27 cellular contexts compared by ENCODE assay signal in the genomic region with DNA sequence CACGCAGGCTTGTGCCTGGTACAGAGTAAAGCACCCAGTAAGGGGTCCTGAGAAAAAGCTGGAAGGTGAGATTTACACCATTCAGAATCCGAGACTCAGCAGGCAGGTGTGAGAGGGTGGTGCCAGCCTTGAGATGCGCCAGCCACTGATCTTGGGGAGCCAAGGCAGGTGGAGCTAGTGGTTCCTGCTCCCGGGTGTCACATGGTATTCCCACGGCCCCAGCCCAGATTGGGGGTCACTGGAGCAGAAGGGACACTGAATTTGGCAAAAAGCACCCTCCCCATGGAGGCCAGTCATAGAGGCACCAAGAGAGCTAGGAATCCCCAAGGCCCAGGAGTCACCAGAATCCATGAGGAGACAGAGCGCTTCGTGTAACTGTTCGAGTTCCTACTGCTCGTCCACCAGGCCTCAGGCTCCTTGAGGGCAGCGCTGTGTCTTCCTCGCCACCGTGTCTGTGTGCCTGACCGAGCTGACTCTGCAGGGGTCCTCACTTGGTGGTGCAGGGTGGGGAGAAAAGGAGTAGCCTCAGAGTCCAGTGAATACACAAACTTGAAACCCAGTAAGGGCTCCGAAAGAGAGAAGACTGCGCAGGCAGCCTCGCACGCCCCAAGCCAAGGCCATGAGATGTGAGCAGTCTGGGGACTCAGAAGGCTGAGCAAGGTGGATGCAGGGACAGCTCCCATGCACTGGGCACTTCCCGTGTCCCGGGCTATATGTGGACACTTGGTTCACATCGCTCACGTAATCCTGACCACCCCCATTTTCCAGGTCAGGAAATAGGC. TPM values are rescaled to one million over a fixed set of nuclear protein-coding genes. Genes with fewer than 3 reads are reported as not detected.
A peak's percentile ranks its signal among the peaks of the same experiment; 100 is the strongest.
DNase-seq lines count a peak whose midpoint lies in the region; ATAC-seq, FAIRE-seq and TF ChIP-seq lines count a peak whose summit lies in the region.
"Had no signal": no experiment of that assay in that cellular context is flagged by ENCODE, and none has a peak within 500 bp of the region (broad histone marks: within the 10 kb centered on the region; RNA-seq: fewer than 3 reads in every experiment).

No MANE protein-coding gene starts in this region.

- H3K4me1 ChIP-seq in heart right ventricle (peaks cover 0 to 41% (median 26%) of the 10 kb centered on the region in 9 donors), kidney (ENCODE audit: control insufficient read depth in 1 of 2, insufficient read depth in 1 of 2, low read depth in 1 of 2, low read length in 2 of 2) (peaks cover 0 to 4% of the 10 kb centered on the region in 2 donors), psoas muscle (peaks cover 10% of the 10 kb centered on the region), prostate gland (replicated peaks) (no peaks in the 10 kb centered on the region), ovary (ENCODE audit: insufficient read depth) (no peaks in the 10 kb centered on the region)

- H3K27me3 ChIP-seq in heart right ventricle = no peaks in the 10 kb centered on the region
- H3K27me3 ChIP-seq in psoas muscle (ENCODE audit: insufficient read depth in 3 of 3, low read length in 2 of 3) = no peaks in the 10 kb centered on the region
- no peaks in the 10 kb centered on the region for H3K27me3 ChIP-seq in prostate gland (replicated peaks; ENCODE audit: insufficient read depth)
- no peaks in the 10 kb centered on the region for H3K27me3 ChIP-seq in ovary

- H3K36me3 ChIP-seq in heart right ventricle (peaks cover 0 to 99% (median 79%) of the 10 kb centered on the region in 9 donors), kidney (ENCODE audit: control insufficient read depth in 1 of 2, insufficient read depth in 2 of 2, low read length in 2 of 2) (peaks cover 43 to 69% of the 10 kb centered on the region in 2 donors), psoas muscle (ENCODE audit: insufficient read depth in 1 of 2, low read depth in 1 of 2) (peaks cover 13 to 98% of the 10 kb centered on the region in 2 donors), prostate gland (peaks cover 12 to 28% of the 10 kb centered on the region in 2 donors), ovary (no peaks in the 10 kb centered on the region)

- DNase-seq in left ventricle myocardium superior (peak; percentile 26), heart right ventricle (no peak), kidney (peak; percentile 67), psoas muscle (peak in 1 of 2 donors; percentile 53), NCI-H774 (lab: John Stamatoyannopoulos, UW) (no peak), DMS114 treated with DMSO at 0.1 percent for 48 hours (lab: John Stamatoyannopoulos, UW; ENCODE audit: unreplicated experiment) (no peak), prostate gland (ENCODE audit: low spot score) (no peak), ovary (no peak)
- DNase-seq: activated CD4-positive, alpha-beta T cell treated with anti-CD3 and anti-CD28 coated beads, Interleukin-2, amount 50 U/mL, for 48 hours; activated naive CD8-positive, alpha-beta T cell treated with anti-CD3 and anti-CD28 coated beads, Interleukin-2, amount 50 U/mL, for 24 hours; activated T-cell treated with anti-CD3 and anti-CD28 coated beads, Interleukin-2, amount 50 U/mL, for 48 hours; CD4-positive, alpha-beta memory T cell; GM23248; head of caudate nucleus; kidney glomerular epithelial cell; NCI-H1092 treated with DMSO at 0.1 percent for 48 hours; NCI-H1694 treated with DMSO at 0.1 percent for 48 hours; NCI-H2171; substantia nigra had no signal

- H3K4me3 ChIP-seq in heart right ventricle = no peak overlapping the region
- no peak overlapping the region for H3K4me3 ChIP-seq in kidney (ENCODE audit: low read length in 2 of 2)
- no peak overlapping the region for H3K4me3 ChIP-seq in psoas muscle
- H3K4me3 ChIP-seq in prostate gland = no peak overlapping the region
- H3K4me3 ChIP-seq in ovary = no peak overlapping the region
- H3K4me3 ChIP-seq: GM23248, K562 had no signal

- ATAC-seq in left ventricle myocardium superior (no peak), heart right ventricle (no peak), psoas muscle (peak; percentile 28 to 35 (median 34))
- ATAC-seq: activated naive CD8-positive, alpha-beta T cell treated with anti-CD3 and anti-CD28 coated beads, Interleukin-2, amount 50 U/mL, for 24 hours; esophagus mucosa; K562; sciatic nerve; stimulated activated effector memory CD8-positive, alpha-beta T cell treated with anti-CD3 and anti-CD28 coated beads, Interleukin-12 subunit alpha, Interleukin-12 subunit beta, amount 100 ng/mL, for 72 hours had no signal

- H3K9ac ChIP-seq in kidney (ENCODE audit: low read length in 2 of 2) = peak overlapping the region in 1 of 2 donors; percentile 8
- H3K9ac ChIP-seq: GM23248 had no signal

- TF ChIP-seq CTCF in heart right ventricle (IDR thresholded peaks at IDR 0.05) = no peak
- no peak for TF ChIP-seq CTCF in kidney (IDR thresholded peaks at IDR 0.05; ENCODE audit: borderline replicate concordance, extremely low read depth, insufficient read depth)
- TF ChIP-seq CTCF in psoas muscle (IDR thresholded peaks at IDR 0.05) = no peak
- no peak for TF ChIP-seq CTCF in prostate gland (IDR thresholded peaks at IDR 0.05)
- TF ChIP-seq CTCF in ovary (IDR thresholded peaks at IDR 0.05) = no peak

- WGBS in heart right ventricle, 2 donors = 95 to 96% methylated on average over 21 of the region's 21 CpGs
- WGBS in psoas muscle, 3 donors = 84 to 91% (median 86%) methylated on average over 21 of the region's 21 CpGs
- 93% methylated on average over 17 of the region's 21 CpGs for WGBS in prostate gland
- 92 to 94% (median 93%) methylated on average over 21 of the region's 21 CpGs for WGBS in ovary, 3 donors

- intact Hi-C loops in left ventricle myocardium superior (cut with micrococcal nuclease) (no loop called here), heart right ventricle (cut with DNase I) (no loop called here), kidney (cut with DNase I) (no loop called here), psoas muscle (cut with DNase I) (no loop called here), prostate gland (cut with DNase I) (no loop called here), ovary (cut with DNase I) (no loop called here)

- H3K9me3 ChIP-seq in heart right ventricle = no peaks in the 10 kb centered on the region
- H3K9me3 ChIP-seq in kidney (ENCODE audit: control insufficient read depth in 1 of 2, low read length in 2 of 2) = no peaks in the 10 kb centered on the region
- no peaks in the 10 kb centered on the region for H3K9me3 ChIP-seq in psoas muscle
- H3K9me3 ChIP-seq in prostate gland = no peaks in the 10 kb centered on the region
- H3K9me3 ChIP-seq in ovary = no peaks in the 10 kb centered on the region

- TF ChIP-seq POLR2A in prostate gland (IDR thresholded peaks at IDR 0.05) (no peak), ovary (IDR thresholded peaks at IDR 0.05) (no peak)

- no peak for FAIRE-seq in kidney (lab: Jason Lieb, UNC)
- FAIRE-seq: A204.1, D721Med, K562, TTC549 had no signal

- H3K27ac ChIP-seq in heart right ventricle (peak overlapping the region in 4 of 10 donors; percentile 28 to 82 (median 62)), kidney (ENCODE audit: low read depth in 2 of 2, low read length in 2 of 2) (peak overlapping the region in 1 of 2 donors; percentile 33), psoas muscle (peak overlapping the region; percentile 32), prostate gland (no peak overlapping the region), ovary (no peak overlapping the region)
- H3K27ac ChIP-seq: GM23248, RWPE1 had no signal

- no peak for TF ChIP-seq EP300 in ovary (IDR thresholded peaks at IDR 0.05)

RNA-seq across cellular contexts. Expression of gene TOM1, which starts 28.2 kb away (rescaled TPM):
- total RNA-seq in left ventricle myocardium superior (78.6 TPM), heart right ventricle (10 to 100 TPM; 51.1 to 72.5 (median 62.6) TPM), kidney (68.2 TPM), psoas muscle (100 to 1,000 TPM in 3 of 4 donors, 10 to 100 TPM in 1; 91.7 to 187 (median 156) TPM), prostate gland (10 to 100 TPM; 65.6 to 68.6 TPM), ovary (10 to 100 TPM; 35.1 to 48.9 (median 41.9) TPM)
- polyA plus RNA-seq in heart right ventricle (10 to 100 TPM; 55.0 to 64.6 TPM), kidney (ENCODE audit: insufficient read depth, low read depth, low replicate concordance) (67.0 TPM), psoas muscle (100 to 1,000 TPM in 1 of 3 donors, 10 to 100 TPM in 2; 69.7 to 116 (median 92.4) TPM), ovary (10 to 100 TPM; 16.9 to 31.0 TPM)

RNA-seq across cellular contexts. Expression of gene HMOX1, which starts 53.0 kb away (rescaled TPM):
- total RNA-seq in left ventricle myocardium superior (3.8 TPM), heart right ventricle (10 to 100 TPM in 1 of 10 donors, 1 to 10 TPM in 9; 1.6 to 68.0 (median 4.3) TPM), kidney (37.7 TPM), psoas muscle (100 to 1,000 TPM in 1 of 4 donors, 10 to 100 TPM in 3; 23.7 to 238 (median 50.5) TPM), prostate gland (10 to 100 TPM in 1 of 2 donors, 1 to 10 TPM in 1; 3.5 to 31.5 TPM), ovary (100 to 1,000 TPM in 1 of 7 donors, 10 to 100 TPM in 6; 45.0 to 101 (median 55.6) TPM)
- polyA plus RNA-seq in heart right ventricle (1 to 10 TPM; 3.5 to 4.9 TPM), kidney (ENCODE audit: insufficient read depth, low read depth, low replicate concordance) (234 TPM), psoas muscle (100 to 1,000 TPM in 2 of 3 donors, 10 to 100 TPM in 1; 20.5 to 249 (median 167) TPM), ovary (100 to 1,000 TPM in 1 of 2 donors, 10 to 100 TPM in 1; 71.4 to 243 TPM)
- total RNA-seq: K562 had no signal
- polyA plus RNA-seq: K562 had no signal

Comparison
In these comparisons a context has a peak if more than half of its experiments do, and no peak if none do; other contexts are left out.
1. DNase-seq: peak in left ventricle myocardium superior (single experiment) and kidney (single experiment); none in heart right ventricle (0 of 2), NCI-H774 (single experiment), DMS114 treated with DMSO at 0.1 percent for 48 hours (single experiment), prostate gland (single experiment) and ovary (0 of 5).
2. ATAC-seq: peak in psoas muscle (4 of 4); none in left ventricle myocardium superior (single experiment) and heart right ventricle (0 of 8).